ENCODE assay signal across 1 cellular context in the genomic region with DNA sequence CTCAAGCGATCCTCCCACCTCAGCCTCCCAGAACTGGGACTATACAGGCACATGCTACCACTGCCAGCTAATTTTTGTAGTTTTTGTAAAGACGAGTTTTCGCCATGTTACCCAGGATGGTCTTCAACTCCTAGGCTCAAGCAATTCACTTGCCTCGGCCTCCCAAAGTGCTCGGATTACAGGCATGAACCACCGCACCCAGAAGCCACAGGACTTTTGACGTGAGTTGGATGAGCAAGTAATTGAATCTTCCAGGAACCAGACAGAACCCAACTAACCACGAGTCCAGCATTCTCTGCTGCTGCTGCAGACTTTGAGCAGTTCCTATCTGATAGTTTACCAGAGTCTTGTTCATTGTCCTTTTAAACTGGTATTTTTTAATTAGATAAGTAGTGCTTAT.
TF ChIP-seq lines count a peak whose summit lies in the region.

No MANE protein-coding gene starts in this region.

TF ChIP-seq in H1, 55 proteins besides CTCF, POLR2A, EP300 and RAD21:
- TF ChIP-seq, protein P1, sequence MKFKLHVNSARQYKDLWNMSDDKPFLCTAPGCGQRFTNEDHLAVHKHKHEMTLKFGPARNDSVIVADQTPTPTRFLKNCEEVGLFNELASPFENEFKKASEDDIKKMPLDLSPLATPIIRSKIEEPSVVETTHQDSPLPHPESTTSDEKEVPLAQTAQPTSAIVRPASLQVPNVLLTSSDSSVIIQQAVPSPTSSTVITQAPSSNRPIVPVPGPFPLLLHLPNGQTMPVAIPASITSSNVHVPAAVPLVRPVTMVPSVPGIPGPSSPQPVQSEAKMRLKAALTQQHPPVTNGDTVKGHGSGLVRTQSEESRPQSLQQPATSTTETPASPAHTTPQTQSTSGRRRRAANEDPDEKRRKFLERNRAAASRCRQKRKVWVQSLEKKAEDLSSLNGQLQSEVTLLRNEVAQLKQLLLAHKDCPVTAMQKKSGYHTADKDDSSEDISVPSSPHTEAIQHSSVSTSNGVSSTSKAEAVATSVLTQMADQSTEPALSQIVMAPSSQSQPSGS (IDR thresholded peaks at IDR 0.05; ENCODE audit: low read length): no peak
- TF ChIP-seq CHD2 (IDR thresholded peaks at IDR 0.05; ENCODE audit: low read length): no peak
- TF ChIP-seq TAF7 (optimal IDR thresholded peaks at IDR 0.05; ENCODE audit: borderline replicate concordance, low read depth, low read length): no peak
- TF ChIP-seq, protein P2, sequence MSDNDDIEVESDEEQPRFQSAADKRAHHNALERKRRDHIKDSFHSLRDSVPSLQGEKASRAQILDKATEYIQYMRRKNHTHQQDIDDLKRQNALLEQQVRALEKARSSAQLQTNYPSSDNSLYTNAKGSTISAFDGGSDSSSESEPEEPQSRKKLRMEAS (IDR thresholded peaks at IDR 0.05): no peak
- TF ChIP-seq SP2 (IDR thresholded peaks at IDR 0.05; ENCODE audit: low read length): no peak
- no peak for TF ChIP-seq ASH2L (IDR thresholded peaks at IDR 0.05; ENCODE audit: low read length)
- TF ChIP-seq, protein P3, sequence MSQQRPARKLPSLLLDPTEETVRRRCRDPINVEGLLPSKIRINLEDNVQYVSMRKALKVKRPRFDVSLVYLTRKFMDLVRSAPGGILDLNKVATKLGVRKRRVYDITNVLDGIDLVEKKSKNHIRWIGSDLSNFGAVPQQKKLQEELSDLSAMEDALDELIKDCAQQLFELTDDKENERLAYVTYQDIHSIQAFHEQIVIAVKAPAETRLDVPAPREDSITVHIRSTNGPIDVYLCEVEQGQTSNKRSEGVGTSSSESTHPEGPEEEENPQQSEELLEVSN (IDR thresholded peaks at IDR 0.05): no peak
- TF ChIP-seq CEBPB (IDR thresholded peaks at IDR 0.05; ENCODE audit: low read depth, low read length): no peak
- TF ChIP-seq PHF8 (conservative IDR thresholded peaks at IDR 0.05; ENCODE audit: low read depth, low read length): no peak
- no peak for TF ChIP-seq ZNF274 (IDR thresholded peaks at IDR 0.05; ENCODE audit: borderline replicate concordance, extremely low read depth, low read length)
- TF ChIP-seq, protein P4, sequence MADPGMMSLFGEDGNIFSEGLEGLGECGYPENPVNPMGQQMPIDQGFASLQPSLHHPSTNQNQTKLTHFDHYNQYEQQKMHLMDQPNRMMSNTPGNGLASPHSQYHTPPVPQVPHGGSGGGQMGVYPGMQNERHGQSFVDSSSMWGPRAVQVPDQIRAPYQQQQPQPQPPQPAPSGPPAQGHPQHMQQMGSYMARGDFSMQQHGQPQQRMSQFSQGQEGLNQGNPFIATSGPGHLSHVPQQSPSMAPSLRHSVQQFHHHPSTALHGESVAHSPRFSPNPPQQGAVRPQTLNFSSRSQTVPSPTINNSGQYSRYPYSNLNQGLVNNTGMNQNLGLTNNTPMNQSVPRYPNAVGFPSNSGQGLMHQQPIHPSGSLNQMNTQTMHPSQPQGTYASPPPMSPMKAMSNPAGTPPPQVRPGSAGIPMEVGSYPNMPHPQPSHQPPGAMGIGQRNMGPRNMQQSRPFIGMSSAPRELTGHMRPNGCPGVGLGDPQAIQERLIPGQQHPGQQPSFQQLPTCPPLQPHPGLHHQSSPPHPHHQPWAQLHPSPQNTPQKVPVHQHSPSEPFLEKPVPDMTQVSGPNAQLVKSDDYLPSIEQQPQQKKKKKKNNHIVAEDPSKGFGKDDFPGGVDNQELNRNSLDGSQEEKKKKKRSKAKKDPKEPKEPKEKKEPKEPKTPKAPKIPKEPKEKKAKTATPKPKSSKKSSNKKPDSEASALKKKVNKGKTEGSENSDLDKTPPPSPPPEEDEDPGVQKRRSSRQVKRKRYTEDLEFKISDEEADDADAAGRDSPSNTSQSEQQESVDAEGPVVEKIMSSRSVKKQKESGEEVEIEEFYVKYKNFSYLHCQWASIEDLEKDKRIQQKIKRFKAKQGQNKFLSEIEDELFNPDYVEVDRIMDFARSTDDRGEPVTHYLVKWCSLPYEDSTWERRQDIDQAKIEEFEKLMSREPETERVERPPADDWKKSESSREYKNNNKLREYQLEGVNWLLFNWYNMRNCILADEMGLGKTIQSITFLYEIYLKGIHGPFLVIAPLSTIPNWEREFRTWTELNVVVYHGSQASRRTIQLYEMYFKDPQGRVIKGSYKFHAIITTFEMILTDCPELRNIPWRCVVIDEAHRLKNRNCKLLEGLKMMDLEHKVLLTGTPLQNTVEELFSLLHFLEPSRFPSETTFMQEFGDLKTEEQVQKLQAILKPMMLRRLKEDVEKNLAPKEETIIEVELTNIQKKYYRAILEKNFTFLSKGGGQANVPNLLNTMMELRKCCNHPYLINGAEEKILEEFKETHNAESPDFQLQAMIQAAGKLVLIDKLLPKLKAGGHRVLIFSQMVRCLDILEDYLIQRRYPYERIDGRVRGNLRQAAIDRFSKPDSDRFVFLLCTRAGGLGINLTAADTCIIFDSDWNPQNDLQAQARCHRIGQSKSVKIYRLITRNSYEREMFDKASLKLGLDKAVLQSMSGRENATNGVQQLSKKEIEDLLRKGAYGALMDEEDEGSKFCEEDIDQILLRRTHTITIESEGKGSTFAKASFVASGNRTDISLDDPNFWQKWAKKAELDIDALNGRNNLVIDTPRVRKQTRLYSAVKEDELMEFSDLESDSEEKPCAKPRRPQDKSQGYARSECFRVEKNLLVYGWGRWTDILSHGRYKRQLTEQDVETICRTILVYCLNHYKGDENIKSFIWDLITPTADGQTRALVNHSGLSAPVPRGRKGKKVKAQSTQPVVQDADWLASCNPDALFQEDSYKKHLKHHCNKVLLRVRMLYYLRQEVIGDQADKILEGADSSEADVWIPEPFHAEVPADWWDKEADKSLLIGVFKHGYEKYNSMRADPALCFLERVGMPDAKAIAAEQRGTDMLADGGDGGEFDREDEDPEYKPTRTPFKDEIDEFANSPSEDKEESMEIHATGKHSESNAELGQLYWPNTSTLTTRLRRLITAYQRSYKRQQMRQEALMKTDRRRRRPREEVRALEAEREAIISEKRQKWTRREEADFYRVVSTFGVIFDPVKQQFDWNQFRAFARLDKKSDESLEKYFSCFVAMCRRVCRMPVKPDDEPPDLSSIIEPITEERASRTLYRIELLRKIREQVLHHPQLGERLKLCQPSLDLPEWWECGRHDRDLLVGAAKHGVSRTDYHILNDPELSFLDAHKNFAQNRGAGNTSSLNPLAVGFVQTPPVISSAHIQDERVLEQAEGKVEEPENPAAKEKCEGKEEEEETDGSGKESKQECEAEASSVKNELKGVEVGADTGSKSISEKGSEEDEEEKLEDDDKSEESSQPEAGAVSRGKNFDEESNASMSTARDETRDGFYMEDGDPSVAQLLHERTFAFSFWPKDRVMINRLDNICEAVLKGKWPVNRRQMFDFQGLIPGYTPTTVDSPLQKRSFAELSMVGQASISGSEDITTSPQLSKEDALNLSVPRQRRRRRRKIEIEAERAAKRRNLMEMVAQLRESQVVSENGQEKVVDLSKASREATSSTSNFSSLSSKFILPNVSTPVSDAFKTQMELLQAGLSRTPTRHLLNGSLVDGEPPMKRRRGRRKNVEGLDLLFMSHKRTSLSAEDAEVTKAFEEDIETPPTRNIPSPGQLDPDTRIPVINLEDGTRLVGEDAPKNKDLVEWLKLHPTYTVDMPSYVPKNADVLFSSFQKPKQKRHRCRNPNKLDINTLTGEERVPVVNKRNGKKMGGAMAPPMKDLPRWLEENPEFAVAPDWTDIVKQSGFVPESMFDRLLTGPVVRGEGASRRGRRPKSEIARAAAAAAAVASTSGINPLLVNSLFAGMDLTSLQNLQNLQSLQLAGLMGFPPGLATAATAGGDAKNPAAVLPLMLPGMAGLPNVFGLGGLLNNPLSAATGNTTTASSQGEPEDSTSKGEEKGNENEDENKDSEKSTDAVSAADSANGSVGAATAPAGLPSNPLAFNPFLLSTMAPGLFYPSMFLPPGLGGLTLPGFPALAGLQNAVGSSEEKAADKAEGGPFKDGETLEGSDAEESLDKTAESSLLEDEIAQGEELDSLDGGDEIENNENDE (IDR thresholded peaks at IDR 0.05; ENCODE audit: insufficient replicate concordance, low read length): no peak
- no peak for TF ChIP-seq SP4 (IDR thresholded peaks at IDR 0.05; ENCODE audit: low read length)
- TF ChIP-seq CBX8 (IDR thresholded peaks at IDR 0.05; ENCODE audit: borderline replicate concordance, low read depth, low read length): no peak
- TF ChIP-seq SIX5 (IDR thresholded peaks at IDR 0.05; ENCODE audit: low read depth, low read length): no peak
- TF ChIP-seq FOSL1 (IDR thresholded peaks at IDR 0.05; ENCODE audit: insufficient read depth, low read depth, low read length): no peak
- no peak for TF ChIP-seq JUND (IDR thresholded peaks at IDR 0.05; ENCODE audit: low read length)
- TF ChIP-seq EGR1 (IDR thresholded peaks at IDR 0.05; ENCODE audit: borderline replicate concordance, low read depth, low read length): no peak
- no peak for TF ChIP-seq KDM4A (IDR thresholded peaks at IDR 0.05; ENCODE audit: low read depth, low read length, severe bottlenecking)
- no peak for TF ChIP-seq HDAC6 (IDR thresholded peaks at IDR 0.05; ENCODE audit: low read depth, low read length)
TF ChIP-seq in H1: peak in this region for 0.
